8 cellular contexts compared by ENCODE assay signal in genomic region chr7:100538654-100539435, GRCh38. TPM values are rescaled to one million over a fixed set of nuclear protein-coding genes. Genes with fewer than 3 reads are reported as not detected.
A peak's percentile ranks its signal among the peaks of the same experiment; 100 is the strongest.
DNase-seq lines count a peak whose midpoint lies in the region; ATAC-seq and TF ChIP-seq lines count a peak whose summit lies in the region.

A gene with protein sequence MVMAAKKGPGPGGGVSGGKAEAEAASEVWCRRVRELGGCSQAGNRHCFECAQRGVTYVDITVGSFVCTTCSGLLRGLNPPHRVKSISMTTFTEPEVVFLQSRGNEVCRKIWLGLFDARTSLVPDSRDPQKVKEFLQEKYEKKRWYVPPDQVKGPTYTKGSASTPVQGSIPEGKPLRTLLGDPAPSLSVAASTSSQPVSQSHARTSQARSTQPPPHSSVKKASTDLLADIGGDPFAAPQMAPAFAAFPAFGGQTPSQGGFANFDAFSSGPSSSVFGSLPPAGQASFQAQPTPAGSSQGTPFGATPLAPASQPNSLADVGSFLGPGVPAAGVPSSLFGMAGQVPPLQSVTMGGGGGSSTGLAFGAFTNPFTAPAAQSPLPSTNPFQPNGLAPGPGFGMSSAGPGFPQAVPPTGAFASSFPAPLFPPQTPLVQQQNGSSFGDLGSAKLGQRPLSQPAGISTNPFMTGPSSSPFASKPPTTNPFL (plus strand): TSS chr7:100539203. CDS start chr7:100539347, 144 bp downstream.

- peak; percentile 89 for ATAC-seq in HG02870 (IDR thresholded peaks at IDR 0.05; ENCODE audit: unreplicated experiment)
- peak; percentile 99 to 100 (median 100) for ATAC-seq in heart right ventricle

- H3K9me3 ChIP-seq in heart right ventricle = no peaks in the 10 kb centered on the region

- 1% methylated on average over 57 to 60 of the region's 60 CpGs for WGBS in heart right ventricle, 2 donors

- peaks cover 6 to 27% (median 16%) of the 10 kb centered on the region in 9 donors for H3K4me1 ChIP-seq in heart right ventricle

- peak within 1 kb of the TSS in 9 of 10 donors; percentile 59 to 84 (median 75) for H3K27ac ChIP-seq in heart right ventricle

- in situ Hi-C loops in GM13976 (cut with MboI; ENCODE audit: low sequenced_read_pairs, unreplicated experiment) = no loop called here

- TF ChIP-seq CTCF in GM13976 (IDR thresholded peaks at IDR 0.05; ENCODE audit: borderline replicate concordance, control extremely low read depth, extremely low read depth, insufficient read depth, missing control alignments) (no peak), heart right ventricle (IDR thresholded peaks at IDR 0.05) (no peak)

- peak within 1 kb of the TSS; percentile 64 to 94 (median 84) for H3K4me3 ChIP-seq in heart right ventricle

- intact Hi-C loops in T-helper 1 cell treated with Interleukin-12 subunit alpha and Interleukin-12 subunit beta and Interleukin-4 antibody, amounts not matched to agents 30 ng/mL and 1 ng/mL, for 36 hours (cut with micrococcal nuclease) = loop anchor here (1.0 to 2.0 kb wide), 13 partner anchors 7 to 420 kb away; partner anchors contain the start of genes CNPY4, FBXO24, GNB2 and LRCH4
- intact Hi-C loops in heart right ventricle (cut with DNase I) = loop anchor here in 2 of 10 donors (2.0 to 5.0 kb wide), 2 partner anchors 48 to 62 kb away; partner anchors contain the start of genes FBXO24 (in 1 of the 2), LRCH4 (in 1 of the 2) and TSC22D4 (in 1 of the 2)
- intact Hi-C loops in posterior cingulate gyrus (cut with DNase I) = loop anchor here (5.0 kb wide), 1 partner anchor 47 kb away; no protein-coding TSS in a partner anchor

- H3K36me3 ChIP-seq in heart right ventricle = no peaks in the 10 kb centered on the region

- DNase-seq in GM13976 (ENCODE audit: low spot score) (peak; percentile 99), NCI-H146 treated with DMSO at 0.1 percent for 48 hours (lab: John Stamatoyannopoulos, UW; ENCODE audit: unreplicated experiment) (peak; percentile 98), amniotic epithelial cell (ENCODE audit: low read depth) (peak; percentile 99), heart right ventricle (peak; percentile 100), posterior cingulate gyrus (peak; percentile 100), ureter (ENCODE audit: low spot score) (peak; percentile 100)

- H3K27me3 ChIP-seq in heart right ventricle = no peaks in the 10 kb centered on the region

RNA-seq across cellular contexts. Expression of the gene that starts here (rescaled TPM):
- total RNA-seq in T-helper 1 cell treated with Interleukin-12 subunit alpha and Interleukin-12 subunit beta and Interleukin-4 antibody, amounts not matched to agents 30 ng/mL and 1 ng/mL, for 36 hours = 58.0 and 62.3 TPM in 2 replicates
- 10 to 100 TPM; 20.7 to 35.8 (median 28.4) TPM for total RNA-seq in heart right ventricle
- polyA plus RNA-seq in heart right ventricle = 10 to 100 TPM in 1 of 2 donors, 1 to 10 TPM in 1; 9.9 to 24.0 TPM
- total RNA-seq in ureter = 28.0 TPM

Comparison
In these comparisons a context has a peak if more than half of its experiments do, and no peak if none do; other contexts are left out.
1. Peak in every context shown above with its lines: DNase-seq, ATAC-seq, H3K4me3 ChIP-seq and H3K27ac ChIP-seq.